ENCODE assay signal across 1 cellular context in the genomic region with DNA sequence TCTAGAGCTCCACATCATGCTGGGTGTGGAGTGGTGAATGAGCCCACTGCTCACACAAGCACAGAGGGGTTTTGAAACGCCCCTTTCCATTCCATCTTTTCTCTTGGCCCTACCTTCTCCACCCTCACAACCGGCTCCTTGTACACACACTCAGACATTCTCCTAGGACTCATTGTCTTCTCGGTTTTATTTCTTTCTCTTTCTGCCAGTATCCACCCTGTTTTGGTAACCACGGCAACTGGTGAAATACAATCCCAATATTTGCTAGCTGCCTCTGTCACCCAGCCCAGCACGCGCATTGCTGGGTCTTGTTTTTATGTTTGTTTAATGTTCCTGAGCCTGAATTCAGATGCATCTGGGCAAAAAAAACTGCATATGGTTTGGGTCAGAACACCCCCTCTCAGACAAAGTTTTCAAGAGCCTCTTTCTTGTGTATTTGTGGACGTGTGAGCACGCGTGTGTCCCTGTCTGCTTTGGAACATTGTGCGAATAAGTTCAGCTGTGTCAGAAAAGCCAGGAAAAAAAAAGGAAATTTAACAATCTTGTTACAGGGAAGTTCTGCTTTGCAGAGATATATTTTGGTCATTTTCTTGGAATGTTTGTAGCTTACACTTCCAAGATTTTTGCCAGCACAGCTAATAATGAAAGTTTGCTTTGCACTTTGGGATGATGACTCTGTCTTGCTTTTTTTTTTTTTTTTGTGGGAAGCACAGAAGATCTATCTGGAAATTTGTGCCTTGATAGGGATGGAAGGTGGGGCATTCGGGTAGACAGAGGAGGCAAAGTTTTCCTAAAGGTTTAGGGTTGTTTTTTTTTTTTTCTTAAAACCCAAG.
TF ChIP-seq lines count a peak whose summit lies in the region.

No MANE protein-coding gene starts in this region.

TF ChIP-seq in GM23338, 12 proteins besides CTCF, POLR2A, EP300 and RAD21 (continued from another document):
- no peak for TF ChIP-seq ETS1 (IDR thresholded peaks at IDR 0.05)
